ENCODE assay signal across 7 cellular contexts in genomic region chr11:69640260-69640994, GRCh38. TPM values are rescaled to one million over a fixed set of nuclear protein-coding genes. Genes with fewer than 3 reads are reported as not detected.
A peak's percentile ranks its signal among the peaks of the same experiment; 100 is the strongest.
DNase-seq lines count a peak whose midpoint lies in the region; ATAC-seq and TF ChIP-seq lines count a peak whose summit lies in the region.

No MANE protein-coding gene starts in this region.

- no peaks in the 10 kb centered on the region for H3K9me3 ChIP-seq in right atrium auricular region

- peaks cover 44% of the 10 kb centered on the region for H3K27me3 Mint-ChIP-seq in activated CD8-positive, alpha-beta T cell treated with anti-CD3 and anti-CD28 coated beads, Interleukin-2, amount 10 ng/mL, durations not matched to agents 7 days and 5 days (ENCODE audit: low read depth)

- H3K27ac Mint-ChIP-seq in activated CD8-positive, alpha-beta T cell treated with anti-CD3 and anti-CD28 coated beads, Interleukin-2, amount 10 ng/mL, durations not matched to agents 7 days and 5 days: no peak overlapping the region

- H3K4me1 Mint-ChIP-seq in activated CD8-positive, alpha-beta T cell treated with anti-CD3 and anti-CD28 coated beads, Interleukin-2, amount 10 ng/mL, durations not matched to agents 7 days and 5 days (ENCODE audit: low read depth): peaks cover 22% of the 10 kb centered on the region

- H3K27ac ChIP-seq in right atrium auricular region: peak overlapping the region; percentile 94 to 97

- H3K4me1 ChIP-seq in right atrium auricular region: peaks cover 0 to 73% of the 10 kb centered on the region in 2 donors

- no peak for ATAC-seq in activated CD8-positive, alpha-beta T cell treated with anti-CD3 and anti-CD28 coated beads, Interleukin-2, amount 10 ng/mL, durations not matched to agents 7 days and 5 days
- no peak for ATAC-seq in GM18868 (IDR thresholded peaks at IDR 0.05; ENCODE audit: unreplicated experiment)

- CTCF ChIA-PET in activated CD8-positive, alpha-beta T cell treated with anti-CD3 and anti-CD28 coated beads, Interleukin-2, amount 10 ng/mL, durations not matched to agents 7 days and 5 days (lab: Charles Lee): no interaction called here

- H3K36me3 Mint-ChIP-seq in activated CD8-positive, alpha-beta T cell treated with anti-CD3 and anti-CD28 coated beads, Interleukin-2, amount 10 ng/mL, durations not matched to agents 7 days and 5 days (ENCODE audit: low read depth): no peaks in the 10 kb centered on the region

- H3K4me3 Mint-ChIP-seq in activated CD8-positive, alpha-beta T cell treated with anti-CD3 and anti-CD28 coated beads, Interleukin-2, amount 10 ng/mL, durations not matched to agents 7 days and 5 days: peak overlapping the region; percentile 43

- no peaks in the 10 kb centered on the region for H3K9me3 Mint-ChIP-seq in activated CD8-positive, alpha-beta T cell treated with anti-CD3 and anti-CD28 coated beads, Interleukin-2, amount 10 ng/mL, durations not matched to agents 7 days and 5 days (ENCODE audit: insufficient read depth)

- DNase-seq in HT-29 (ENCODE audit: low spot score) (peak; percentile 45), right atrium auricular region (ENCODE audit: low spot score) (no peak), skeletal muscle cell (ENCODE audit: low read depth) (no peak), AG08395 (ENCODE audit: low spot score) (no peak), SKM-1 treated with dmso at 0.1 percent for 144 hours (lab: John Stamatoyannopoulos, UW; ENCODE audit: unreplicated experiment) (no peak)
- no peak for DNase-seq in activated CD8-positive, alpha-beta T cell treated with anti-CD3 and anti-CD28 coated beads, Interleukin-2, amount 10 ng/mL, durations not matched to agents 7 days and 5 days

- H3K36me3 ChIP-seq in right atrium auricular region: peaks cover 9% of the 10 kb centered on the region

- H3K4me3 ChIP-seq in right atrium auricular region: peak overlapping the region; percentile 79 to 80
- H3K4me3 ChIP-seq in skeletal muscle cell (ENCODE audit: low read depth, low read length): peak overlapping the region; percentile 95

- no peak for TF ChIP-seq CTCF in right atrium auricular region (IDR thresholded peaks at IDR 0.05)

- H3K27me3 ChIP-seq in right atrium auricular region: no peaks in the 10 kb centered on the region

- POLR2A ChIA-PET in activated CD8-positive, alpha-beta T cell treated with anti-CD3 and anti-CD28 coated beads, Interleukin-2, amount 10 ng/mL, durations not matched to agents 7 days and 5 days (lab: Charles Lee): no interaction called here

RNA-seq across cellular contexts. Expression of gene CCND1, which starts 0.5 kb away (rescaled TPM):
- 134 and 151 TPM in 2 replicates for total RNA-seq in HT-29 (2014; rRNA removed; shearing (Covaris generic))
- total RNA-seq in activated CD8-positive, alpha-beta T cell treated with anti-CD3 and anti-CD28 coated beads, Interleukin-2, amount 10 ng/mL, durations not matched to agents 7 days and 5 days: under 1 TPM in 1 of 2 experiments, not detected in 1; 0.68 TPM
- 100 to 1,000 TPM in 1 of 2 donors, 10 to 100 TPM in 1; 91.8 to 101 TPM for total RNA-seq in right atrium auricular region

RNA-seq across cellular contexts. Expression of gene LTO1, which starts 34.7 kb away (rescaled TPM):
- 31.7 and 40.1 TPM in 2 replicates for total RNA-seq in HT-29 (2014; rRNA removed; shearing (Covaris generic))
- 10 to 100 TPM; 21.0 to 23.0 TPM for total RNA-seq in activated CD8-positive, alpha-beta T cell treated with anti-CD3 and anti-CD28 coated beads, Interleukin-2, amount 10 ng/mL, durations not matched to agents 7 days and 5 days
- total RNA-seq in right atrium auricular region: 1 to 10 TPM; 4.7 to 6.0 TPM

Comparison
In these comparisons a context has a peak if more than half of its experiments do, and no peak if none do; other contexts are left out.
1. RNA of gene CCND1, which starts 0.5 kb away (total RNA-seq): 134 to 151 TPM in HT-29 and 91.8 to 101 TPM in right atrium auricular region; 0.68 TPM in activated CD8-positive, alpha-beta T cell treated with anti-CD3 and anti-CD28 coated beads, Interleukin-2, amount 10 ng/mL, durations not matched to agents 7 days and 5 days; every median in the first group is over 10 times any median in the second.